In the genomic region with DNA sequence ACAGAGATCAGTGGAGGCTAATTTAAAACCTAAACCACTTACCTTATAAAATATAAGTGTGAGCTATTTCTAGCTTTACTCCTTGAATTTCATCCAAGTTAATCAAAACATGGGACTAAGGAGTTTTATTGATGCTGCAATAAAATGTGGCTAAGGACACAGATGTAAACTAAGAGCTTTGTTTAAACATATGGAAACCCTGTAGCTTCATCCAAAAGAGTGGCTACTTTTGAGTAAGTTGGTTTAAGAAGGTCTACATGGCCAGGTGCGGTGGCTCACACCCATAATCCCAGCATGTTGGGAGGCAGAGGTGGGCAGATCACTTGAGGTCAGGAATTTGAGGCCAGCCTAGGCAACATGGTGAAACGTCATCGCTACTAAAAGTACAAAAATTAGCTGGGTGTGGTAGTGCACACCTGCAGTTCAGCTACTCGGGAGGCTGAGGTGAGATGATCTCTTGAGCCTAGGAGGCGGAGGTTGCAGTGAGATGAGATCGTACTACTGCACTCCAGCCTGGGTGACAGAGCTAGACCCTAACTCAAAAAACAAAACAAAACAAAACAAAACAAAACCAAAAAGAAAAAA, we compare ENCODE assay signal across 25 cellular contexts. TPM values are rescaled to one million over a fixed set of nuclear protein-coding genes. Genes with fewer than 3 reads are reported as not detected.
DNase-seq lines count a peak whose midpoint lies in the region; ATAC-seq, FAIRE-seq and TF ChIP-seq lines count a peak whose summit lies in the region.
"Had no signal": no experiment of that assay in that cellular context is flagged by ENCODE, and none has a peak within 500 bp of the region (broad histone marks: within the 10 kb centered on the region; RNA-seq: fewer than 3 reads in every experiment).

No MANE protein-coding gene starts in this region.

- no peak overlapping the region for H2BK15ac ChIP-seq in mesenchymal stem cell (ENCODE audit: low read depth, poor library complexity, severe bottlenecking)

- peak overlapping the region; percentile 25 for H2AK5ac ChIP-seq in mesenchymal stem cell (ENCODE audit: low read length, severe bottlenecking)

- no peak overlapping the region for H3K4me3 Mint-ChIP-seq in natural killer cell
- no peak overlapping the region for H3K4me3 Mint-ChIP-seq in natural killer cell treated with Interleukin-12 subunit alpha and Interleukin-12 subunit beta and Interleukin-15 and Interleukin-18, amount 100 ng/mL, for 72 hours
- H3K4me3 Mint-ChIP-seq: CD4-positive, CD25-positive, alpha-beta regulatory T cell had no signal

- H2AFZ ChIP-seq in mesenchymal stem cell (ENCODE audit: low read depth, low read length) = no peak overlapping the region

- no peak overlapping the region for H3K4me2 ChIP-seq in mesenchymal stem cell (ENCODE audit: low read length, poor library complexity, severe bottlenecking)

- WGBS in mesenchymal stem cell = 96% methylated on average over 6 of the region's 6 CpGs

- intact Hi-C loops in natural killer cell (cut with micrococcal nuclease) (no loop called here), kidney (cut with DNase I) (no loop called here)

- H3K14ac ChIP-seq in mesenchymal stem cell (ENCODE audit: low read length in 2 of 2) = no peak overlapping the region

- H2BK12ac ChIP-seq in mesenchymal stem cell (ENCODE audit: low read length in 2 of 2) = no peak overlapping the region

- H2BK5ac ChIP-seq in mesenchymal stem cell (ENCODE audit: low read depth, low read length, poor library complexity, severe bottlenecking) = no peak overlapping the region

- TF ChIP-seq CTCF in natural killer cell (IDR thresholded peaks at IDR 0.05) = no peak
- no peak for TF ChIP-seq CTCF in VCaP (conservative IDR thresholded peaks at IDR 0.05)
- TF ChIP-seq CTCF in kidney (IDR thresholded peaks at IDR 0.05; ENCODE audit: borderline replicate concordance, extremely low read depth, insufficient read depth) = no peak

- H3K9me3 Mint-ChIP-seq in natural killer cell = no peaks in the 10 kb centered on the region
- no peaks in the 10 kb centered on the region for H3K9me3 Mint-ChIP-seq in natural killer cell treated with Interleukin-12 subunit alpha and Interleukin-12 subunit beta and Interleukin-15 and Interleukin-18, amount 100 ng/mL, for 72 hours
- H3K9me3 Mint-ChIP-seq: CD4-positive, CD25-positive, alpha-beta regulatory T cell had no signal

- H3K4ac ChIP-seq in mesenchymal stem cell (ENCODE audit: low read depth in 1 of 2, low read length in 2 of 2) = no peak overlapping the region

- no peak overlapping the region for H4K91ac ChIP-seq in mesenchymal stem cell (ENCODE audit: low read length)

- FAIRE-seq in kidney (lab: Jason Lieb, UNC) = no peak
- FAIRE-seq: G401.6, H1 had no signal

- no peaks in the 10 kb centered on the region for H3K27me3 ChIP-seq in mesenchymal stem cell (ENCODE audit: control insufficient read depth in 1 of 2, insufficient read depth in 1 of 2, low read length in 2 of 2)

- H3K18ac ChIP-seq in mesenchymal stem cell (ENCODE audit: low read depth in 1 of 2, low read length in 2 of 2) = no peak overlapping the region

- H3K36me3 Mint-ChIP-seq in natural killer cell = peaks cover 8% of the 10 kb centered on the region
- H3K36me3 Mint-ChIP-seq in natural killer cell treated with Interleukin-12 subunit alpha and Interleukin-12 subunit beta and Interleukin-15 and Interleukin-18, amount 100 ng/mL, for 72 hours = peaks cover 15% of the 10 kb centered on the region

- no peak overlapping the region for H4K8ac ChIP-seq in mesenchymal stem cell (ENCODE audit: low read length)

- H3K4me1 Mint-ChIP-seq in natural killer cell = peaks cover 10 to 11% of the 10 kb centered on the region in 2 donors
- H3K4me1 Mint-ChIP-seq in natural killer cell treated with Interleukin-12 subunit alpha and Interleukin-12 subunit beta and Interleukin-15 and Interleukin-18, amount 100 ng/mL, for 72 hours (ENCODE audit: low read depth in 2 of 2) = peaks cover 10 to 11% of the 10 kb centered on the region in 2 donors

- no peak for ATAC-seq in natural killer cell
- no peak for ATAC-seq in natural killer cell treated with Interleukin-12 subunit alpha and Interleukin-12 subunit beta and Interleukin-15 and Interleukin-18, amount 100 ng/mL, for 72 hours
- ATAC-seq: Panc1 had no signal

- H3K36me3 ChIP-seq in mesenchymal stem cell (ENCODE audit: control insufficient read depth in 1 of 2, insufficient read depth in 2 of 2, low read depth in 1 of 2, low read length in 2 of 2) = peaks cover 18 to 80% of the 10 kb centered on the region in 2 experiments
- peaks cover 0 to 17% of the 10 kb centered on the region in 2 donors for H3K36me3 ChIP-seq in kidney (ENCODE audit: control insufficient read depth in 1 of 2, insufficient read depth in 2 of 2, low read length in 2 of 2)

- no peak overlapping the region for H2BK120ac ChIP-seq in mesenchymal stem cell (ENCODE audit: low read depth, low read length)

- DNase-seq in natural killer cell (no peak), mesenchymal stem cell (no peak), kidney (no peak), NAMALWA (ENCODE audit: low spot score) (no peak), hippocampal formation (lab: John Stamatoyannopoulos, UW) (no peak)
- no peak for DNase-seq in natural killer cell treated with Interleukin-12 subunit alpha and Interleukin-12 subunit beta and Interleukin-15 and Interleukin-18, amount 100 ng/mL, for 72 hours (ENCODE audit: low spot score)
- DNase-seq in stimulated activated CD4-positive, alpha-beta T cell treated with anti-CD3 and anti-CD28 coated beads, Interleukin-2, amount 100 ng/mL, for 24 hours = no peak
- DNase-seq: CD4-positive, CD25-positive, alpha-beta regulatory T cell; COR-L47; HCEC 1CT; NCI-H1092 treated with DMSO at 0.1 percent for 48 hours; NCI-H1436; NCI-H187; NCI-H2081 treated with DMSO at 0.1 percent for 48 hours; NCI-H2171; NCI-H226; NCI-H510A; NCI-H69; SHP77 had no signal

- H3K27me3 Mint-ChIP-seq in natural killer cell (ENCODE audit: low read depth in 2 of 2) = no peaks in the 10 kb centered on the region
- no peaks in the 10 kb centered on the region for H3K27me3 Mint-ChIP-seq in natural killer cell treated with Interleukin-12 subunit alpha and Interleukin-12 subunit beta and Interleukin-15 and Interleukin-18, amount 100 ng/mL, for 72 hours
- H3K27me3 Mint-ChIP-seq: CD4-positive, CD25-positive, alpha-beta regulatory T cell had no signal

- H3K27ac Mint-ChIP-seq in natural killer cell = peak overlapping the region; percentile 48 to 53
- no peak overlapping the region for H3K27ac Mint-ChIP-seq in natural killer cell treated with Interleukin-12 subunit alpha and Interleukin-12 subunit beta and Interleukin-15 and Interleukin-18, amount 100 ng/mL, for 72 hours

- peaks cover 16% of the 10 kb centered on the region for H3K4me1 ChIP-seq in mesenchymal stem cell (ENCODE audit: control insufficient read depth, insufficient read depth, low read depth, low read length)
- peaks cover 5 to 11% of the 10 kb centered on the region in 2 donors for H3K4me1 ChIP-seq in kidney (ENCODE audit: control insufficient read depth in 1 of 2, insufficient read depth in 1 of 2, low read depth in 1 of 2, low read length in 2 of 2)

- no peak overlapping the region for H3K9ac ChIP-seq in mesenchymal stem cell (ENCODE audit: low read length)
- no peak overlapping the region for H3K9ac ChIP-seq in kidney (ENCODE audit: low read length in 2 of 2)

- peaks cover 14% of the 10 kb centered on the region for H3K79me1 ChIP-seq in mesenchymal stem cell (replicated peaks; ENCODE audit: low read length, poor library complexity, severe bottlenecking)

- no peak overlapping the region for H3K4me3 ChIP-seq in mesenchymal stem cell (ENCODE audit: insufficient read depth in 1 of 2, low read depth in 1 of 2, low read length in 2 of 2)
- no peak overlapping the region for H3K4me3 ChIP-seq in kidney (ENCODE audit: low read length in 2 of 2)

- no peak overlapping the region for H3K23ac ChIP-seq in mesenchymal stem cell (ENCODE audit: low read length in 2 of 2)

- peak overlapping the region; percentile 65 for H3K27ac ChIP-seq in VCaP
- H3K27ac ChIP-seq in mesenchymal stem cell (ENCODE audit: low read length, poor library complexity, severe bottlenecking) = no peak overlapping the region
- H3K27ac ChIP-seq in kidney (ENCODE audit: low read depth in 2 of 2, low read length in 2 of 2) = no peak overlapping the region
- H3K27ac ChIP-seq: HL-60, RWPE1 had no signal

- no peaks in the 10 kb centered on the region for H3K9me3 ChIP-seq in mesenchymal stem cell (ENCODE audit: control insufficient read depth, low read length)
- no peaks in the 10 kb centered on the region for H3K9me3 ChIP-seq in kidney (ENCODE audit: control insufficient read depth in 1 of 2, low read length in 2 of 2)

RNA-seq across cellular contexts. Expression of a gene that starts 40.4 kb away (rescaled TPM):
- total RNA-seq in natural killer cell = 10 to 100 TPM; 33.7 to 42.5 (median 38.7) TPM
- total RNA-seq in natural killer cell treated with Interleukin-12 subunit alpha and Interleukin-12 subunit beta and Interleukin-15 and Interleukin-18, amount 100 ng/mL, for 72 hours = 10 to 100 TPM; 20.5 to 31.1 TPM
- polyA plus RNA-seq in mesenchymal stem cell (2013, experiment 1 of 2) = 8.0 TPM
- 7.8 TPM for polyA plus RNA-seq in mesenchymal stem cell (2013, experiment 2 of 2)
- total RNA-seq in kidney = 16.2 TPM
- polyA plus RNA-seq in kidney (ENCODE audit: insufficient read depth, low read depth, low replicate concordance) = 6.0 TPM

RNA-seq across cellular contexts. Expression of a gene that starts 55.7 kb away (rescaled TPM):
- total RNA-seq in natural killer cell (100 to 1,000 TPM in 2 of 3 donors, 10 to 100 TPM in 1; 98.8 to 118 (median 117) TPM), kidney (46.2 TPM)
- total RNA-seq in natural killer cell treated with Interleukin-12 subunit alpha and Interleukin-12 subunit beta and Interleukin-15 and Interleukin-18, amount 100 ng/mL, for 72 hours = 10 to 100 TPM; 87.5 to 94.2 TPM
- polyA plus RNA-seq in mesenchymal stem cell (2013, experiment 1 of 2) = 25.2 TPM
- 24.1 TPM for polyA plus RNA-seq in mesenchymal stem cell (2013, experiment 2 of 2)
- 10.4 TPM for polyA plus RNA-seq in kidney (ENCODE audit: insufficient read depth, low read depth, low replicate concordance)

RNA-seq across cellular contexts. Expression of a gene that starts 58.8 kb away (rescaled TPM):
- total RNA-seq in natural killer cell (10 to 100 TPM; 74.9 to 93.6 (median 90.7) TPM), kidney (68.0 TPM)
- total RNA-seq in natural killer cell treated with Interleukin-12 subunit alpha and Interleukin-12 subunit beta and Interleukin-15 and Interleukin-18, amount 100 ng/mL, for 72 hours = 10 to 100 TPM; 65.0 to 81.8 TPM
- polyA plus RNA-seq in mesenchymal stem cell (2013, experiment 1 of 2) = 17.6 TPM
- 18.0 TPM for polyA plus RNA-seq in mesenchymal stem cell (2013, experiment 2 of 2)
- 23.2 TPM for polyA plus RNA-seq in kidney (ENCODE audit: insufficient read depth, low read depth, low replicate concordance)

Comparison
In these comparisons a context has a peak if more than half of its experiments do, and no peak if none do; other contexts are left out.
1. H3K27ac Mint-ChIP-seq: peak in natural killer cell (2 of 2); none in natural killer cell treated with Interleukin-12 subunit alpha and Interleukin-12 subunit beta and Interleukin-15 and Interleukin-18, amount 100 ng/mL, for 72 hours (0 of 2).